Comparison of ENCODE assay signal across 22 cellular contexts in genomic region chr17:72512649-72513556, GRCh38.
DNase-seq lines count a peak whose midpoint lies in the region; ATAC-seq, FAIRE-seq and TF ChIP-seq lines count a peak whose summit lies in the region.
"Had no signal": no experiment of that assay in that cellular context is flagged by ENCODE, and none has a peak within 500 bp of the region (broad histone marks: within the 10 kb centered on the region; RNA-seq: fewer than 3 reads in every experiment).

No MANE protein-coding gene starts in this region.

- peak; percentile 70 for FAIRE-seq in GM18507 (lab: Jason Lieb, UNC)
- FAIRE-seq: astrocyte, endothelial cell of umbilical vein had no signal

- H2AFZ ChIP-seq in neural progenitor cell (replicated peaks) (no peak overlapping the region), hepatocyte (no peak overlapping the region)
- H2AFZ ChIP-seq: parathyroid adenoma had no signal

- H3K27ac ChIP-seq in neural progenitor cell (no peak overlapping the region), hepatocyte (no peak overlapping the region), heart left ventricle (no peak overlapping the region)
- H3K27ac ChIP-seq: coronary artery, foreskin keratinocyte, parathyroid adenoma had no signal

- H3K79me2 ChIP-seq in neural progenitor cell (ENCODE audit: low read depth) (no peaks in the 10 kb centered on the region), hepatocyte (peaks cover 84% of the 10 kb centered on the region)
- H3K79me2 ChIP-seq: parathyroid adenoma had no signal

- H3K27ac Mint-ChIP-seq in neural progenitor cell: peak overlapping the region; percentile 42
- H3K27ac Mint-ChIP-seq: activated CD8-positive, alpha-beta memory T cell treated with anti-CD3 and anti-CD28 coated beads, Interleukin-2, amount 10 ng/mL, durations not matched to agents 7 days and 5 days had no signal

- ATAC-seq in HG02642 (IDR thresholded peaks at IDR 0.05; ENCODE audit: poor library complexity, unreplicated experiment) (peak; percentile 37), heart left ventricle (no peak)
- ATAC-seq: activated CD4-positive, CD25-positive, alpha-beta regulatory T cell treated with anti-CD3 and anti-CD28 coated beads, Interleukin-2, amount 50 U/mL, for 24 hours; activated CD8-positive, alpha-beta memory T cell treated with anti-CD3 and anti-CD28 coated beads, Interleukin-2, amount 10 ng/mL, durations not matched to agents 7 days and 5 days; foreskin keratinocyte had no signal

- H4K20me1 ChIP-seq in neural progenitor cell (ENCODE audit: low read depth) (no peaks in the 10 kb centered on the region), hepatocyte (ENCODE audit: insufficient read depth, poor library complexity, severe bottlenecking) (no peaks in the 10 kb centered on the region)

- H3F3A ChIP-seq in neural progenitor cell (ENCODE audit: low read depth): peaks cover 26% of the 10 kb centered on the region

- H3K9me2 ChIP-seq in hepatocyte (replicated peaks; ENCODE audit: insufficient read depth): no peaks in the 10 kb centered on the region

- H3K4me3 Mint-ChIP-seq in neural progenitor cell: no peak overlapping the region
- H3K4me3 Mint-ChIP-seq: activated CD8-positive, alpha-beta memory T cell treated with anti-CD3 and anti-CD28 coated beads, Interleukin-2, amount 10 ng/mL, durations not matched to agents 7 days and 5 days had no signal

- H3K4me1 ChIP-seq in neural progenitor cell: peaks cover 58% of the 10 kb centered on the region
- H3K4me1 ChIP-seq in hepatocyte (ENCODE audit: insufficient read depth): peaks cover 36% of the 10 kb centered on the region
- H3K4me1 ChIP-seq in heart left ventricle: peaks cover 0 to 27% (median 8%) of the 10 kb centered on the region in 12 donors
- H3K4me1 ChIP-seq: parathyroid adenoma had no signal

- H3K27me3 Mint-ChIP-seq in neural progenitor cell (ENCODE audit: insufficient read depth, low read depth): no peaks in the 10 kb centered on the region

- 89% methylated on average over 8 of the region's 8 CpGs for WGBS in hepatocyte (ENCODE audit: low lambda C conversion rate, missing lambda C conversion rate)
- WGBS in heart left ventricle, 4 donors: 63 to 76% (median 73%) methylated on average over 7 to 8 of the region's 8 CpGs

- H3K27me3 ChIP-seq in neural progenitor cell (no peaks in the 10 kb centered on the region), hepatocyte (no peaks in the 10 kb centered on the region), heart left ventricle (peaks cover 0 to under 1% (median 0%) of the 10 kb centered on the region in 9 donors)
- H3K27me3 ChIP-seq: foreskin keratinocyte had no signal

- H3K9me3 ChIP-seq in neural progenitor cell (ENCODE audit: low read depth) (no peaks in the 10 kb centered on the region), hepatocyte (ENCODE audit: low read depth) (no peaks in the 10 kb centered on the region), heart left ventricle (no peaks in the 10 kb centered on the region)

- peaks cover 65% of the 10 kb centered on the region for H3K4me1 Mint-ChIP-seq in neural progenitor cell
- H3K4me1 Mint-ChIP-seq: activated CD8-positive, alpha-beta memory T cell treated with anti-CD3 and anti-CD28 coated beads, Interleukin-2, amount 10 ng/mL, durations not matched to agents 7 days and 5 days had no signal

- intact Hi-C loops in heart left ventricle (cut with DNase I): loop anchor here in 3 of 10 donors (10.0 kb wide), 2 partner anchors 388 to 398 kb away; partner anchors contain the start of gene SOX9 (in 1 of the 3)

- TF ChIP-seq CTCF in neural progenitor cell (IDR thresholded peaks at IDR 0.05) (no peak), hepatocyte (IDR thresholded peaks at IDR 0.05; ENCODE audit: poor library complexity) (no peak), heart left ventricle (IDR thresholded peaks at IDR 0.05) (no peak)

- no peak for TF ChIP-seq POLR2A in heart left ventricle (IDR thresholded peaks at IDR 0.05)

- no peaks in the 10 kb centered on the region for H3K9me3 Mint-ChIP-seq in neural progenitor cell

- no peak for DNase-seq in GM18507 (ENCODE audit: extremely low spot score, insufficient read length, low read depth)
- peak; percentile 68 to 89 for DNase-seq in NCI-H524 (lab: John Stamatoyannopoulos, UW)
- DNase-seq in neural progenitor cell (ENCODE audit: low spot score): no peak
- no peak for DNase-seq in NK-92 (lab: John Stamatoyannopoulos, UW; ENCODE audit: unreplicated experiment)
- no peak for DNase-seq in KG1 (lab: John Stamatoyannopoulos, UW)
- no peak for DNase-seq in hepatocyte (ENCODE audit: low spot score)
- DNase-seq in heart left ventricle: no peak
- DNase-seq: activated CD8-positive, alpha-beta memory T cell treated with anti-CD3 and anti-CD28 coated beads, Interleukin-2, amount 10 ng/mL, durations not matched to agents 7 days and 5 days; activated gamma-delta T cell; Calu3; foreskin keratinocyte; GF-D8; GOT3; IMR-90; NCI-H226; stimulated activated CD4-positive, alpha-beta T cell treated with anti-CD3 and anti-CD28 coated beads, Interleukin-4, amount 100 ng/mL, for 1 hour had no signal

- H3K36me3 Mint-ChIP-seq in neural progenitor cell: no peaks in the 10 kb centered on the region
- H3K36me3 Mint-ChIP-seq: activated CD8-positive, alpha-beta memory T cell treated with anti-CD3 and anti-CD28 coated beads, Interleukin-2, amount 10 ng/mL, durations not matched to agents 7 days and 5 days had no signal

- no peak overlapping the region for H3K4me2 ChIP-seq in neural progenitor cell
- no peak overlapping the region for H3K4me2 ChIP-seq in hepatocyte

- H3K9ac ChIP-seq in neural progenitor cell: no peak overlapping the region
- H3K9ac ChIP-seq: parathyroid adenoma had no signal

- no peak overlapping the region for H3K4me3 ChIP-seq in neural progenitor cell
- H3K4me3 ChIP-seq in hepatocyte: no peak overlapping the region
- H3K4me3 ChIP-seq in heart left ventricle: no peak overlapping the region
- H3K4me3 ChIP-seq: coronary artery had no signal

- H3K36me3 ChIP-seq in neural progenitor cell (no peaks in the 10 kb centered on the region), hepatocyte (replicated peaks; ENCODE audit: insufficient read depth, low read depth) (no peaks in the 10 kb centered on the region), heart left ventricle (no peaks in the 10 kb centered on the region)

Comparison
In these comparisons a context has a peak if more than half of its experiments do, and no peak if none do; other contexts are left out.
1. DNase-seq: peak in NCI-H524 (2 of 2); none in GM18507 (single experiment), neural progenitor cell (single experiment), NK-92 (single experiment), KG1 (single experiment), hepatocyte (single experiment) and heart left ventricle (0 of 5).